Comparison of ENCODE assay signal across 25 cellular contexts in genomic region chr5:91076138-91076537, GRCh38.
"Had no signal": no experiment of that assay in that cellular context is flagged by ENCODE, and none has a peak within 500 bp of the region (broad histone marks: within the 10 kb centered on the region; RNA-seq: fewer than 3 reads in every experiment).

No MANE protein-coding gene starts in this region.

- H3K27ac Mint-ChIP-seq: activated CD4-positive, alpha-beta T cell treated with anti-CD3 and anti-CD28 coated beads, Interleukin-2, amount 10 ng/mL, durations not matched to agents 7 days and 5 days; activated naive CD4-positive, alpha-beta T cell treated with anti-CD3 and anti-CD28 coated beads, Interleukin-2, amount 10 ng/mL, durations not matched to agents 7 days and 5 days; activated naive CD8-positive, alpha-beta T cell treated with anti-CD3 and anti-CD28 coated beads, Interleukin-2, amount 50 U/mL, for 24 hours; naive B cell had no signal

- H3K4me1 ChIP-seq: breast epithelium had no signal

- H3K36me3 Mint-ChIP-seq: activated naive CD4-positive, alpha-beta T cell treated with anti-CD3 and anti-CD28 coated beads, Interleukin-2, amount 10 ng/mL, durations not matched to agents 7 days and 5 days; naive B cell had no signal

- H3K4me3 ChIP-seq: breast epithelium, coronary artery, mucosa of descending colon, prostate gland, stomach had no signal

- H3K36me3 ChIP-seq: breast epithelium, prostate gland, stomach had no signal

- DNase-seq: activated CD4-positive, alpha-beta T cell treated with anti-CD3 and anti-CD28 coated beads, Interleukin-2, amount 10 ng/mL, durations not matched to agents 7 days and 5 days; activated CD8-positive, alpha-beta memory T cell treated with anti-CD3 and anti-CD28 coated beads, Interleukin-2, amount 50 U/mL, for 4 hours; activated effector memory CD4-positive, alpha-beta T cell treated with Interleukin-2 at 50 U/mL for 16 hours; activated naive CD4-positive, alpha-beta T cell treated with anti-CD3 and anti-CD28 coated beads, Interleukin-2, amount 10 ng/mL, durations not matched to agents 7 days and 5 days; activated naive CD8-positive, alpha-beta T cell treated with anti-CD3 and anti-CD28 coated beads, Interleukin-2, amount 50 U/mL, for 24 hours; activated T-cell treated with anti-CD3 and anti-CD28 coated beads, Interleukin-2, amount 50 U/mL, for 4 hours; anterior cingulate cortex; foreskin melanocyte; hypothalamus; kidney; mesenchymal stem cell; mucosa of descending colon; naive B cell; right cardiac atrium; small intestine; stimulated activated CD4-positive, alpha-beta T cell treated with anti-CD3 and anti-CD28 coated beads, Interleukin-15, amount 100 ng/mL, for 24 hours; stimulated activated CD4-positive, alpha-beta T cell treated with anti-CD3 and anti-CD28 coated beads, Interleukin-4, amount 100 ng/mL, for 1 hour; stomach; T-helper 9 cell; trophoblast cell had no signal

- ATAC-seq: activated CD4-positive, CD25-positive, alpha-beta regulatory T cell treated with anti-CD3 and anti-CD28 coated beads, Interleukin-2, amount 50 U/mL, for 24 hours; activated naive CD8-positive, alpha-beta T cell treated with anti-CD3 and anti-CD28 coated beads, Interleukin-2, amount 50 U/mL, for 24 hours; activated T-cell treated with anti-CD3 and anti-CD28 coated beads, Interleukin-2, amount 50 U/mL, for 4 hours; mucosa of descending colon; right cardiac atrium had no signal

- H3K9me3 ChIP-seq: breast epithelium, mucosa of descending colon, prostate gland, stomach had no signal

- H3K9me3 Mint-ChIP-seq: activated CD4-positive, alpha-beta T cell treated with anti-CD3 and anti-CD28 coated beads, Interleukin-2, amount 10 ng/mL, durations not matched to agents 7 days and 5 days; activated naive CD4-positive, alpha-beta T cell treated with anti-CD3 and anti-CD28 coated beads, Interleukin-2, amount 10 ng/mL, durations not matched to agents 7 days and 5 days; activated naive CD8-positive, alpha-beta T cell treated with anti-CD3 and anti-CD28 coated beads, Interleukin-2, amount 50 U/mL, for 24 hours; activated T-cell treated with anti-CD3 and anti-CD28 coated beads, Interleukin-2, amount 50 U/mL, for 4 hours; naive B cell; neural crest cell had no signal

- H3K4me1 Mint-ChIP-seq: activated CD4-positive, alpha-beta T cell treated with anti-CD3 and anti-CD28 coated beads, Interleukin-2, amount 10 ng/mL, durations not matched to agents 7 days and 5 days; activated naive CD4-positive, alpha-beta T cell treated with anti-CD3 and anti-CD28 coated beads, Interleukin-2, amount 10 ng/mL, durations not matched to agents 7 days and 5 days had no signal

- H3K27ac ChIP-seq: breast epithelium, coronary artery, prostate gland, stomach had no signal

- H3K27me3 ChIP-seq: breast epithelium, stomach had no signal

- H3K4me3 Mint-ChIP-seq: activated CD4-positive, alpha-beta T cell treated with anti-CD3 and anti-CD28 coated beads, Interleukin-2, amount 10 ng/mL, durations not matched to agents 7 days and 5 days; activated naive CD4-positive, alpha-beta T cell treated with anti-CD3 and anti-CD28 coated beads, Interleukin-2, amount 10 ng/mL, durations not matched to agents 7 days and 5 days; activated naive CD8-positive, alpha-beta T cell treated with anti-CD3 and anti-CD28 coated beads, Interleukin-2, amount 50 U/mL, for 24 hours; activated T-cell treated with anti-CD3 and anti-CD28 coated beads, Interleukin-2, amount 50 U/mL, for 4 hours; naive B cell; neural crest cell had no signal
